Comparison of ENCODE assay signal across 10 cellular contexts in the genomic region with DNA sequence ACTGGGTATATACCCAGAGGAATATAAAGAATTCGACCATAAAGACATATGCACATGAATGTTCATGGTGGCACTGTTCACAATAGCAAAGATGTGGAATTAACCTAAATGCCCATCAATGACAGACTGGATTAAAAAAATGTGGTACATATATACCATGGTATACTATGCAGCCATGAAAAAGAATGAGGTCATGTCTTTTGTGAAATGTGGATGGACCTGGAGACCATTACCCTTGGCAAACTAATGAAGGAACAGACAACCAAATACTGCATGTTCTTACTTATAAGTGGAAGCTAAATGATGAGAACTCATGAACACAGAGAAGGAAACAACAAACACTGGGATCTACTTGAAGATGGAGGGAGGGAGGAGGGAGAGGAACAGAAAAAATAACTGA.
"Had no signal": no experiment of that assay in that cellular context is flagged by ENCODE, and none has a peak within 500 bp of the region (broad histone marks: within the 10 kb centered on the region; RNA-seq: fewer than 3 reads in every experiment).

No MANE protein-coding gene starts in this region.

- H2AFZ ChIP-seq: GM23338 had no signal

- FAIRE-seq: H1, H54 had no signal

- H3K27ac ChIP-seq: HL-60, KMS-11 had no signal

- H3K4me2 ChIP-seq: GM23338, KMS-11 had no signal

- H3K4me1 Mint-ChIP-seq: H9 had no signal

- H3K27ac Mint-ChIP-seq: GM23338, H9, HFFc6 had no signal

- H3K9ac ChIP-seq: KMS-11 had no signal

- H3K9me3 Mint-ChIP-seq: GM23338, H9 had no signal

- H3K4me3 Mint-ChIP-seq: GM23338, H9, HFFc6 had no signal

- ATAC-seq: GM23338 had no signal

- DNase-seq: H9, HCEC 1CT, HFFc6, IMR-90, KBM-7 had no signal

- H3K4me3 ChIP-seq: GM23338 had no signal
